In the genomic region with DNA sequence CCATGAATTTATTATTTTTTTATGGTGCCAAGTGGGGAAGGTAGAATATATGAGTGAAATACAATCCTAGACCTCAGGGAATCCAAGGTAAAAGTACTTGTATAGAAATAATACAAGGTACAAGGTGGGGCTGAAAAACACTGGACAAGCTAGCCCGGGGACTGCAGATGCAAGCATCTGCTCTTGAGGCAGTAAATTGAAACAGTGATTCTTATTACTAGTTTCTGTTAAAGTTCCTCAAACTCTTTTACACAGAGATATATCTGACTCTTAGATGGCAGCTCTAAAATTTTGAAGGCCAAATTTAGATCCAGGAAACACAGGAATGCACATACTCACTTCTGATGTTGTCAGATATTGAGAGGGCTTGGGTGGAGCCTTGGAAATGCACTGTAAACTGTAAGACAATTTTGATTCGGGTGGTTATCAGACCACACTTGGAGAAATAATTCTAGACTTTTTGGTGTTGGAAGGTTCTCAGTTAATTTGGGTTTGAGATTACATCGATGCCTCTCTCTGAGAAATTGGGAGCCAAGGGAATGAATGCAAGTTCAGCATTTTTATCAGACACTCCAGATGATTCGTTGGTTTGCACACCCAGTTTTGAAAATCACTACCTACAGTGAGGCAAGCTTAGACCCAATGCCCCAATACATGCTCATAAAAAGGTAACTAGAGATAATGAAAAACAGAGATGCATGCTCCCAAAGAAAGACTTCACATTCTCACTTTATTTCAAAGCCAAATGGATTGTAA, we compare ENCODE assay signal across 21 cellular contexts. TPM values are rescaled to one million over a fixed set of nuclear protein-coding genes. Genes with fewer than 3 reads are reported as not detected.
DNase-seq lines count a peak whose midpoint lies in the region; ATAC-seq, FAIRE-seq and TF ChIP-seq lines count a peak whose summit lies in the region.
"Had no signal": no experiment of that assay in that cellular context is flagged by ENCODE, and none has a peak within 500 bp of the region (broad histone marks: within the 10 kb centered on the region; RNA-seq: fewer than 3 reads in every experiment).

No MANE protein-coding gene starts in this region.

- no peak for TF ChIP-seq RAD21 in HepG2 (CRISPR knock-in tag; IDR thresholded peaks at IDR 0.05)

- 10% methylated on average over 4 of the region's 4 CpGs for WGBS in HepG2 (ENCODE audit: low lambda C conversion rate)
- WGBS in right lobe of liver (ENCODE audit: insufficient coverage, low coverage, low lambda C conversion rate, missing lambda C conversion rate), result 58% methylated on average over 4 of the region's 4 CpGs

- ATAC-seq in HepG2, result no peak
- no peak for ATAC-seq in right lobe of liver
- ATAC-seq in GM19455 (IDR thresholded peaks at IDR 0.05; ENCODE audit: unreplicated experiment), result no peak
- no peak for ATAC-seq in HG02798 (IDR thresholded peaks at IDR 0.05; ENCODE audit: poor library complexity, unreplicated experiment)

- H3F3A ChIP-seq in Loucy (ENCODE audit: low read depth), result no peaks in the 10 kb centered on the region

- no peak overlapping the region for H3K9ac ChIP-seq in HepG2 (ENCODE audit: insufficient read depth, low read depth, low read length)
- no peak overlapping the region for H3K9ac ChIP-seq in Loucy (ENCODE audit: low read depth, low read length, poor library complexity, severe bottlenecking)
- peak overlapping the region; percentile 93 for H3K9ac ChIP-seq in OCI-LY3 (ENCODE audit: low read length)
- H3K9ac ChIP-seq: KMS-11 had no signal

- H3K36me3 ChIP-seq in HepG2 (replicated peaks in 1 of 2; ENCODE audit: control insufficient read depth in 1 of 2, insufficient read depth in 2 of 2, low read length in 2 of 2), result no peaks in the 10 kb centered on the region
- H3K36me3 ChIP-seq in right lobe of liver, result no peaks in the 10 kb centered on the region
- H3K36me3 ChIP-seq in Loucy (ENCODE audit: insufficient read depth, low read length), result no peaks in the 10 kb centered on the region
- H3K36me3 ChIP-seq in OCI-LY3 (replicated peaks; ENCODE audit: low read depth, low read length), result peaks cover 4% of the 10 kb centered on the region
- H3K36me3 ChIP-seq: MG63, SJSA1 had no signal

- H2AFZ ChIP-seq in HepG2 (ENCODE audit: low read length) (no peak overlapping the region), Loucy (ENCODE audit: low read length) (peak overlapping the region; percentile 38; the same call in 1 of the 2 replicates), OCI-LY3 (ENCODE audit: low read depth, low read length) (no peak overlapping the region)

- no TSS peak for BruUV-seq in HepG2 (replicated peaks; lab: Mats Ljungman, UMichigan)

- no peak for FAIRE-seq in HepG2 (lab: Jason Lieb, UNC)

- intact Hi-C loops in HepG2 (cut with micrococcal nuclease; ENCODE audit: unreplicated experiment), result no loop called here
- intact Hi-C loops in right lobe of liver (cut with DNase I), result no loop called here

- in situ Hi-C loops in HepG2 (cut with HindIII; ENCODE audit: extremely low pct_ligation_motif_present, low pct_unique_long_range_greater_than_20kb), result no loop called here

- TF ChIP-seq POLR2A in HepG2 (IDR thresholded peaks at IDR 0.05; ENCODE audit: insufficient read depth in 1 of 2, low read depth in 2 of 2, low read length in 2 of 2), result no peak
- TF ChIP-seq POLR2A in right lobe of liver (IDR thresholded peaks at IDR 0.05), result no peak

- POLR2A ChIA-PET in HepG2 (lab: Yijun Ruan, JAX), result no interaction called here

- H3K4me3 ChIP-seq in HepG2 (replicated peaks in 1 of 3; ENCODE audit: insufficient read depth in 1 of 3, low read depth in 2 of 3, low read length in 3 of 3), result no peak overlapping the region
- no peak overlapping the region for H3K4me3 ChIP-seq in right lobe of liver
- no peak overlapping the region for H3K4me3 ChIP-seq in Loucy (ENCODE audit: low read length, poor library complexity, severe bottlenecking)
- peak overlapping the region; percentile 78 for H3K4me3 ChIP-seq in OCI-LY3 (ENCODE audit: low read length)
- H3K4me3 ChIP-seq: MG63, SJSA1 had no signal

- CTCF ChIA-PET in HepG2 (lab: Yijun Ruan, JAX; ENCODE audit: low intra/inter-chr PET ratio, low total read pairs), result no interaction called here

- DNase-seq in HepG2 (ENCODE audit: low spot score) (no peak), right lobe of liver (no peak), D341Med (ENCODE audit: low spot score) (no peak), activated gamma-delta T cell (lab: John Stamatoyannopoulos, UW) (no peak)
- DNase-seq: COR-L47, H7, MG63, NCI-H1417 treated with DMSO at 0.1 percent for 48 hours, NCI-H2029, NCI-H2171 treated with DMSO at 0.1 percent for 48 hours, NCI-H774 had no signal

- H3K4me2 ChIP-seq in HepG2 (ENCODE audit: low read depth, low read length) (no peak overlapping the region), Loucy (ENCODE audit: low read depth, low read length, poor library complexity, severe bottlenecking) (no peak overlapping the region), OCI-LY3 (ENCODE audit: low read length) (peak overlapping the region; percentile 96)
- H3K4me2 ChIP-seq: KMS-11 had no signal

- H4K20me1 ChIP-seq in HepG2 (ENCODE audit: insufficient read depth, low read length), result no peaks in the 10 kb centered on the region
- H4K20me1 ChIP-seq in Loucy (ENCODE audit: insufficient read depth, low read length, poor library complexity, severe bottlenecking), result no peaks in the 10 kb centered on the region
- H4K20me1 ChIP-seq in OCI-LY3 (ENCODE audit: insufficient read depth, low read length), result no peaks in the 10 kb centered on the region

- TF ChIP-seq CTCF in HepG2 (CRISPR knock-in tag; IDR thresholded peaks at IDR 0.05), result no peak
- no peak for TF ChIP-seq CTCF in right lobe of liver (IDR thresholded peaks at IDR 0.05)
- no peak for TF ChIP-seq CTCF in Loucy (conservative IDR thresholded peaks at IDR 0.05; ENCODE audit: low read length)
- TF ChIP-seq CTCF in OCI-LY3 (IDR thresholded peaks at IDR 0.05; ENCODE audit: low read depth, low read length), result no peak

- TF ChIP-seq EP300 in HepG2 (IDR thresholded peaks at IDR 0.05; ENCODE audit: low read depth in 2 of 2, low read length in 2 of 2) (no peak), HepG2 (CRISPR knock-in tag; IDR thresholded peaks at IDR 0.05; ENCODE audit: borderline replicate concordance) (no peak)

- no peaks in the 10 kb centered on the region for H3K9me3 ChIP-seq in HepG2 (ENCODE audit: low read length)
- H3K9me3 ChIP-seq in right lobe of liver, result no peaks in the 10 kb centered on the region
- no peaks in the 10 kb centered on the region for H3K9me3 ChIP-seq in Loucy (ENCODE audit: insufficient read depth, low read depth, low read length)
- no peaks in the 10 kb centered on the region for H3K9me3 ChIP-seq in OCI-LY3 (ENCODE audit: insufficient read depth, low read length)
- H3K9me3 ChIP-seq: MG63, SJSA1 had no signal

- H3K4me1 ChIP-seq in HepG2 (ENCODE audit: insufficient read depth, low read length), result no peaks in the 10 kb centered on the region
- no peaks in the 10 kb centered on the region for H3K4me1 ChIP-seq in right lobe of liver
- peaks cover 32% of the 10 kb centered on the region for H3K4me1 ChIP-seq in Loucy (ENCODE audit: insufficient read depth, low read length, poor library complexity, severe bottlenecking)
- peaks cover 86% of the 10 kb centered on the region for H3K4me1 ChIP-seq in OCI-LY3 (ENCODE audit: low read length)
- H3K4me1 ChIP-seq: SJSA1 had no signal

- H3K27ac ChIP-seq in HepG2 (ENCODE audit: extremely low read length, insufficient read depth, low read length) (no peak overlapping the region), right lobe of liver (no peak overlapping the region), OCI-LY3 (ENCODE audit: low read length) (peak overlapping the region; percentile 96)
- H3K27ac ChIP-seq: C4-2B, HL-60, KMS-11, RWPE1, SJSA1 had no signal

- no peaks in the 10 kb centered on the region for H3K9me2 ChIP-seq in Loucy (replicated peaks; ENCODE audit: low read depth, low read length)

- H3K27me3 ChIP-seq in HepG2 (ENCODE audit: control insufficient read depth in 1 of 2, insufficient read depth in 2 of 2, low read length in 2 of 2) (no peaks in the 10 kb centered on the region), right lobe of liver (no peaks in the 10 kb centered on the region), Loucy (ENCODE audit: insufficient read depth, low read length, poor library complexity, severe bottlenecking) (no peaks in the 10 kb centered on the region), OCI-LY3 (ENCODE audit: low read depth, low read length) (no peaks in the 10 kb centered on the region)
- H3K27me3 ChIP-seq: MG63, SJSA1 had no signal

- no peaks in the 10 kb centered on the region for H3K79me2 ChIP-seq in HepG2 (ENCODE audit: insufficient read depth, low read length)
- no peaks in the 10 kb centered on the region for H3K79me2 ChIP-seq in Loucy (ENCODE audit: insufficient read depth, low read length)
- H3K79me2 ChIP-seq in OCI-LY3 (ENCODE audit: low read length), result peaks cover 90% of the 10 kb centered on the region

TF ChIP-seq in HepG2, 621 proteins besides CTCF, POLR2A, EP300 and RAD21 (continues in another document):
- TF ChIP-seq HNRNPH1 (optimal IDR thresholded peaks at IDR 0.05; ENCODE audit: low read depth, low read length), result no peak

RNA-seq across cellular contexts. Expression of a gene that starts 7.3 kb away (rescaled TPM):
- not detected in 2 replicates for total RNA-seq in HepG2 (2016; rRNA removed; fragmentation: Illumina TruSeq; extraction: Trizol)
- total RNA-seq in HepG2 (2016; cell fraction: cytosol; rRNA removed; fragmentation: Illumina TruSeq; extraction: Trizol; ENCODE audit: low read depth), result not detected in 2 replicates
- not detected in 2 replicates for total RNA-seq in HepG2 (2016; cell fraction: insoluble cytoplasmic fraction; rRNA removed; fragmentation: Illumina TruSeq; extraction: Trizol)
- total RNA-seq in HepG2 (2016; cell fraction: membrane; rRNA removed; fragmentation: Illumina TruSeq; extraction: Trizol), result not detected in 2 replicates
- total RNA-seq in HepG2 (2016; cell fraction: nucleus; rRNA removed; fragmentation: Illumina TruSeq; extraction: Trizol), result not detected in 2 replicates
- polyA plus RNA-seq in HepG2 (2011; rRNA removed), result not detected in 2 replicates
- polyA plus RNA-seq in HepG2 (2011; cell fraction: cytosol; rRNA removed), result not detected in 2 replicates
- not detected in 2 replicates for polyA plus RNA-seq in HepG2 (2011; cell fraction: nucleus; rRNA removed)
- polyA plus RNA-seq in HepG2 (2012), result not detected in 2 replicates
- polyA plus RNA-seq in HepG2 (2016; cell fraction: cytosol; fragmentation: Illumina TruSeq; extraction: Trizol; ENCODE audit: low read depth), result not detected in 2 replicates
- not detected in 2 replicates for polyA plus RNA-seq in HepG2 (2016; cell fraction: insoluble cytoplasmic fraction; fragmentation: Illumina TruSeq; extraction: Trizol; ENCODE audit: low read depth)
- polyA plus RNA-seq in HepG2 (2016; cell fraction: membrane; fragmentation: Illumina TruSeq; extraction: Trizol; ENCODE audit: low read depth), result not detected in 2 replicates
- polyA plus RNA-seq in HepG2 (2016; cell fraction: nucleus; fragmentation: Illumina TruSeq; extraction: Trizol; ENCODE audit: insufficient read depth, low read depth), result not detected in 2 replicates
- 0.96 TPM in 1 of 2 replicates, not detected in the other for polyA minus RNA-seq in HepG2 (2011; rRNA and poly(A)+ RNA removed; ENCODE audit: low replicate concordance)
- not detected in 2 replicates for polyA minus RNA-seq in HepG2 (2011; cell fraction: cytosol; rRNA and poly(A)+ RNA removed)
- not detected in 2 replicates for polyA minus RNA-seq in HepG2 (2011; cell fraction: nucleus; rRNA and poly(A)+ RNA removed)
- total RNA-seq in right lobe of liver, result under 1 TPM in 3 of 6 experiments, not detected in 3; 0.06 to 0.55 (median 0.15) TPM
- total RNA-seq: H7, NCI-H460, SJSA1 had no signal
